8 cellular contexts compared by ENCODE assay signal in the genomic region with DNA sequence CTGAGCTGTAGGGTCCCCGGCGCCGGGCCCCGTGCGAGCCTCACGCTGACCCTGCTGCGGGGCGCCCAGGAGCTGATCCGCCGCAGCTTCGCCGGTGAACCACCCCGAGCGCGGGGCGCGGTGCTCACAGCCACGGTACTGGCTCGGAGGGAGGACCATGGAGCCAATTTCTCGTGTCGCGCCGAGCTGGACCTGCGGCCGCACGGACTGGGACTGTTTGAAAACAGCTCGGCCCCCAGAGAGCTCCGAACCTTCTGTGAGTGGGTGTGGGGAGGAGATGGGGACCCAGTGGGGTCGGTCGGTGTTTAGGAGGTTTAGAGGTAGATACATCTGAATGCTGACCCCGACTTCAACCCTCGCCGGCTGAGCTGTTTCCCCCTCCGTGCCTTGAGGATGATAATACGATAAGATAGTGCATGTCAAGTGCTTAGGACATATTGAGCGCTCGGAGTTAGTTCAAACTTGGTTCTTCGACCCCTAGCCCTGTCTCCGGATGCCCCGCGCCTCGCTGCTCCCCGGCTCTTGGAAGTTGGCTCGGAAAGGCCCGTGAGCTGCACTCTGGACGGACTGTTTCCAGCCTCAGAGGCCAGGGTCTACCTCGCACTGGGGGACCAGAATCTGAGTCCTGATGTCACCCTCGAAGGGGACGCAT. TPM values are rescaled to one million over a fixed set of nuclear protein-coding genes. Genes with fewer than 3 reads are reported as not detected.
DNase-seq lines count a peak whose midpoint lies in the region; ATAC-seq and TF ChIP-seq lines count a peak whose summit lies in the region.

No MANE protein-coding gene starts in this region.

- H3K27me3 ChIP-seq in cardiac muscle cell (peaks cover 96% of the 10 kb centered on the region), ascending aorta (peaks cover 19% of the 10 kb centered on the region), lung (ENCODE audit: control insufficient read depth, insufficient read depth) (no peaks in the 10 kb centered on the region)

- H3K9me3 ChIP-seq in cardiac muscle cell (ENCODE audit: low read depth) = no peaks in the 10 kb centered on the region
- H3K9me3 ChIP-seq in ascending aorta = no peaks in the 10 kb centered on the region
- H3K9me3 ChIP-seq in lung (ENCODE audit: control insufficient read depth in 2 of 2, insufficient read depth in 1 of 2, low read length in 1 of 2) = peaks cover 0 to 7% of the 10 kb centered on the region in 2 donors

- H3K4me3 ChIP-seq in cardiac muscle cell (peak overlapping the region; percentile 50), ascending aorta (peak overlapping the region; percentile 43 to 62), lung (peak overlapping the region; percentile 20), urinary bladder (ENCODE audit: low read depth, low read length) (peak overlapping the region; percentile 30)

- ATAC-seq in left cardiac atrium = no peak
- ATAC-seq in lung (ENCODE audit: insufficient read depth, low FRiP score) = no peak
- ATAC-seq in GM18870 (IDR thresholded peaks at IDR 0.05; ENCODE audit: unreplicated experiment) = no peak
- no peak for ATAC-seq in HG02759 (IDR thresholded peaks at IDR 0.05; ENCODE audit: unreplicated experiment)

- intact Hi-C loops in left cardiac atrium (cut with DNase I) (no loop called here), ascending aorta (cut with DNase I) (no loop called here)

- H3K4me1 ChIP-seq in cardiac muscle cell (ENCODE audit: low read depth) = no peaks in the 10 kb centered on the region
- peaks cover 9 to 34% of the 10 kb centered on the region in 2 donors for H3K4me1 ChIP-seq in ascending aorta
- peaks cover 0 to 50% of the 10 kb centered on the region in 2 donors for H3K4me1 ChIP-seq in lung (ENCODE audit: control insufficient read depth in 2 of 2, insufficient read depth in 2 of 2, low read length in 2 of 2)
- H3K4me1 ChIP-seq in urinary bladder (ENCODE audit: insufficient read depth) = peaks cover 4% of the 10 kb centered on the region

- 2% methylated on average over 48 to 49 of the region's 49 CpGs for WGBS in lung, 2 donors
- WGBS in urinary bladder = 2% methylated on average over 49 of the region's 49 CpGs

- H3K36me3 ChIP-seq in cardiac muscle cell = no peaks in the 10 kb centered on the region
- no peaks in the 10 kb centered on the region for H3K36me3 ChIP-seq in ascending aorta
- H3K36me3 ChIP-seq in lung (ENCODE audit: control insufficient read depth in 2 of 2, insufficient read depth in 2 of 2, low read length in 2 of 2) = no peaks in the 10 kb centered on the region
- H3K36me3 ChIP-seq in urinary bladder (ENCODE audit: insufficient read depth) = no peaks in the 10 kb centered on the region

- TF ChIP-seq CTCF in cardiac muscle cell (IDR thresholded peaks at IDR 0.05; ENCODE audit: low read depth, low read length) (no peak), ascending aorta (IDR thresholded peaks at IDR 0.05) (no peak), lung (IDR thresholded peaks at IDR 0.05; ENCODE audit: control extremely low read depth, extremely low read depth) (no peak)

- DNase-seq in cardiac muscle cell (ENCODE audit: low read depth in 1 of 2, low spot score in 1 of 2) (no peak), left cardiac atrium (no peak), ascending aorta (ENCODE audit: low spot score in 2 of 2) (no peak), lung (ENCODE audit: low spot score) (no peak), NCI-H2171 treated with DMSO at 0.1 percent for 48 hours (lab: John Stamatoyannopoulos, UW) (no peak)

- H3K27ac ChIP-seq in cardiac muscle cell (no peak overlapping the region), ascending aorta (no peak overlapping the region), lung (ENCODE audit: low read depth in 1 of 2, low read length in 1 of 2) (peak overlapping the region in 1 of 2 donors; percentile 50), urinary bladder (ENCODE audit: low read depth) (no peak overlapping the region)

RNA-seq across cellular contexts. Expression of gene ICAM5, which starts 1.9 kb away (rescaled TPM):
- total RNA-seq in cardiac muscle cell (22.9 and 53.0 TPM in 2 replicates), left cardiac atrium (under 1 TPM; 0.71 to 0.86 TPM), ascending aorta (2.2 TPM), lung (10 to 100 TPM; 22.2 to 32.1 TPM), urinary bladder (0.53 TPM)
- polyA plus RNA-seq in cardiac muscle cell (21.0 and 31.9 TPM in 2 replicates), lung (10 to 100 TPM in 1 of 2 donors, 1 to 10 TPM in 1; 4.1 to 15.0 TPM), urinary bladder (1.8 TPM)

RNA-seq across cellular contexts. Expression of gene ICAM4, which starts 4.9 kb away (rescaled TPM):
- total RNA-seq in cardiac muscle cell (21.8 and 23.4 TPM in 2 replicates), left cardiac atrium (under 1 TPM; 0.42 to 0.85 TPM), ascending aorta (not detected), lung (10 to 100 TPM in 1 of 2 donors, 1 to 10 TPM in 1; 8.2 to 38.8 TPM), urinary bladder (2.6 TPM)
- polyA plus RNA-seq in cardiac muscle cell (19.0 and 24.0 TPM in 2 replicates), lung (1 to 10 TPM; 4.6 to 8.0 TPM), urinary bladder (1.4 TPM)

RNA-seq across cellular contexts. Expression of gene ZGLP1, which starts 17.9 kb away (rescaled TPM):
- total RNA-seq in cardiac muscle cell = 4.1 and 9.3 TPM in 2 replicates
- polyA plus RNA-seq in cardiac muscle cell = 6.2 and 12.2 TPM in 2 replicates
- total RNA-seq in left cardiac atrium = 1 to 10 TPM; 1.5 to 1.8 TPM
- total RNA-seq in ascending aorta = not detected
- total RNA-seq in lung = 1 to 10 TPM; 3.7 to 5.1 TPM
- 1 to 10 TPM; 3.0 to 6.7 TPM for polyA plus RNA-seq in lung
- 1.1 TPM for total RNA-seq in urinary bladder
- 3.4 TPM for polyA plus RNA-seq in urinary bladder

RNA-seq across cellular contexts. Expression of gene ICAM1, which starts 20.8 kb away (rescaled TPM):
- 0.18 and 0.57 TPM in 2 replicates for total RNA-seq in cardiac muscle cell
- 0.50 and 0.77 TPM in 2 replicates for polyA plus RNA-seq in cardiac muscle cell
- 10 to 100 TPM; 12.0 to 28.5 TPM for total RNA-seq in left cardiac atrium
- total RNA-seq in ascending aorta = 74.8 TPM
- 100 to 1,000 TPM; 179 to 191 TPM for total RNA-seq in lung
- 100 to 1,000 TPM in 1 of 2 donors, 10 to 100 TPM in 1; 88.4 to 391 TPM for polyA plus RNA-seq in lung
- total RNA-seq in urinary bladder = 7.7 TPM
- polyA plus RNA-seq in urinary bladder = 26.4 TPM

RNA-seq across cellular contexts. Expression of gene FDX2, which starts 24.1 kb away (rescaled TPM):
- total RNA-seq in cardiac muscle cell (28.9 and 42.9 TPM in 2 replicates), left cardiac atrium (10 to 100 TPM; 14.1 to 18.2 TPM), ascending aorta (16.8 TPM), lung (10 to 100 TPM in 1 of 2 donors, 1 to 10 TPM in 1; 9.6 to 20.9 TPM), urinary bladder (5.7 TPM)
- polyA plus RNA-seq in cardiac muscle cell (40.9 and 70.9 TPM in 2 replicates), lung (10 to 100 TPM; 21.4 to 38.4 TPM), urinary bladder (22.0 TPM)
